Comparison of ENCODE assay signal across 1 cellular context in the genomic region with DNA sequence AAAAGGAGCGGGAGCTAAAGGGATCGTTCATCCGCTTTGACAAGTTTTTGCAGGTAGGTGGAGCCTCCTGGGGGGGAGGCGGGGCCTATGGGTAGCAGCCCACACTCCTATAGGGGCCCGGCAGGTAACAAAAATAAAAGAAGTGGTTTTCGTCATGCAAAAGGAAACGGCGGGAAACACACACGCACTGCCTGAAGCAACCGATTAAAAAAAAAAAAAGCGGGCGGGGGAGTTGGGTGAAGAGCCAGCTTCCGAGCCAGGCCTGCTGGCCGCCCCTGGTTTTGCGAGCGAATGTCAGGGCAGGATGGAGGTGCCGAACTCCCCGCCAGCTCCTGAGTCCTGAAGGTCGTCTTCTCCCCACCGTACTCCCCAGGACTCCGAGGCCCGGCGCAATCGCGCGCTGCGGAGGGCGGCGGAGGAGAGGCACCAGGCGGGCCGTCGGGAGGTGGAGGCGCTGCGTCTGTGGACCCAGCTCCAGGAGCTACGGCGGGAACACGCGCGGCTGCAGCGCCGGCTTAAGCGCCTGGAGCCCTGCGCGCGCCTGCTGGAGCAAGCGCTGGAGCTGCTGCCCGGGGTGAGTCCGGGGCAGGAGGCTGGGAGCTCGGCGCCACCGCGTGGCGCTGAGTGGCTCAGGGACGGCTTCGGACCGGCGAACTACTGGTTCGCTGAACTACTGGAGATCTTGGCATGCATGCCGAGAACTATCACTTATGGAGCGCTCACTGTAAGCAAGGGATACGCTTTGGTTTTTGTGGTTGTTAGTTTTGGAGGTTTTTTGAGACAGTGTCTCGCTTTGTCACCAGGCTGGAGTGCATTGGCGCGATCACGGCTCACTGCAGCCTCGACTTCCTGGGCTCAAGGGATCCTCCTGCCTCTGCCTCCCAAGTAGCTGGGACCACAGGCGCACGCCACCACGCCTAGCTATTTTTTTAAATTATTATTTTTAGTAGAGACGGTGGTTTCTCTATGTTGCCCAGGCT.
TF ChIP-seq lines count a peak whose summit lies in the region.

No MANE protein-coding gene starts in this region.

TF ChIP-seq in HepG2, 621 proteins besides CTCF, POLR2A, EP300 and RAD21 (continues in another document):
- TF ChIP-seq, protein P1, sequence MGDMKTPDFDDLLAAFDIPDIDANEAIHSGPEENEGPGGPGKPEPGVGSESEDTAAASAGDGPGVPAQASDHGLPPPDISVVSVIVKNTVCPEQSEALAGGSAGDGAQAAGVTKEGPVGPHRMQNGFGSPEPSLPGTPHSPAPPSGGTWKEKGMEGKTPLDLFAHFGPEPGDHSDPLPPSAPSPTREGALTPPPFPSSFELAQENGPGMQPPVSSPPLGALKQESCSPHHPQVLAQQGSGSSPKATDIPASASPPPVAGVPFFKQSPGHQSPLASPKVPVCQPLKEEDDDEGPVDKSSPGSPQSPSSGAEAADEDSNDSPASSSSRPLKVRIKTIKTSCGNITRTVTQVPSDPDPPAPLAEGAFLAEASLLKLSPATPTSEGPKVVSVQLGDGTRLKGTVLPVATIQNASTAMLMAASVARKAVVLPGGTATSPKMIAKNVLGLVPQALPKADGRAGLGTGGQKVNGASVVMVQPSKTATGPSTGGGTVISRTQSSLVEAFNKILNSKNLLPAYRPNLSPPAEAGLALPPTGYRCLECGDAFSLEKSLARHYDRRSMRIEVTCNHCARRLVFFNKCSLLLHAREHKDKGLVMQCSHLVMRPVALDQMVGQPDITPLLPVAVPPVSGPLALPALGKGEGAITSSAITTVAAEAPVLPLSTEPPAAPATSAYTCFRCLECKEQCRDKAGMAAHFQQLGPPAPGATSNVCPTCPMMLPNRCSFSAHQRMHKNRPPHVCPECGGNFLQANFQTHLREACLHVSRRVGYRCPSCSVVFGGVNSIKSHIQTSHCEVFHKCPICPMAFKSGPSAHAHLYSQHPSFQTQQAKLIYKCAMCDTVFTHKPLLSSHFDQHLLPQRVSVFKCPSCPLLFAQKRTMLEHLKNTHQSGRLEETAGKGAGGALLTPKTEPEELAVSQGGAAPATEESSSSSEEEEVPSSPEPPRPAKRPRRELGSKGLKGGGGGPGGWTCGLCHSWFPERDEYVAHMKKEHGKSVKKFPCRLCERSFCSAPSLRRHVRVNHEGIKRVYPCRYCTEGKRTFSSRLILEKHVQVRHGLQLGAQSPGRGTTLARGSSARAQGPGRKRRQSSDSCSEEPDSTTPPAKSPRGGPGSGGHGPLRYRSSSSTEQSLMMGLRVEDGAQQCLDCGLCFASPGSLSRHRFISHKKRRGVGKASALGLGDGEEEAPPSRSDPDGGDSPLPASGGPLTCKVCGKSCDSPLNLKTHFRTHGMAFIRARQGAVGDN (CRISPR knock-in tag; IDR thresholded peaks at IDR 0.05): peak; percentile 64
- TF ChIP-seq ZFY (CRISPR knock-in tag; IDR thresholded peaks at IDR 0.05) (0 out of 2 replicates have a peak, but pooled peaks have one; percentile 29), FOXO4 (CRISPR knock-in tag; conservative IDR thresholded peaks at IDR 0.05) (no peak), NCOA1 (CRISPR knock-in tag; IDR thresholded peaks at IDR 0.05) (no peak), ZNF33B (CRISPR knock-in tag; IDR thresholded peaks at IDR 0.05) (peak; percentile 68; the same call in 1 of the 2 replicates), TFDP2 (CRISPR knock-in tag; IDR thresholded peaks at IDR 0.05) (0 out of 2 replicates have a peak, but pooled peaks have one; percentile 19), IKZF1 (IDR thresholded peaks at IDR 0.05) (no peak), ZNF724P (CRISPR knock-in tag; IDR thresholded peaks at IDR 0.05; ENCODE audit: borderline replicate concordance) (peak; percentile 56; the same call in 1 of the 2 replicates), TMF1 (CRISPR knock-in tag; IDR thresholded peaks at IDR 0.05; ENCODE audit: low read depth) (no peak), ZEB1 (IDR thresholded peaks at IDR 0.05; ENCODE audit: insufficient replicate concordance, low read depth) (no peak), HOXA5 (CRISPR knock-in tag; IDR thresholded peaks at IDR 0.05) (0 out of 2 replicates have a peak, but pooled peaks have one; percentile 34), ZNF788 (CRISPR knock-in tag; IDR thresholded peaks at IDR 0.05; ENCODE audit: borderline replicate concordance) (peak; percentile 64; the same call in 1 of the 2 replicates), RFXAP (CRISPR knock-in tag; IDR thresholded peaks at IDR 0.05; ENCODE audit: borderline replicate concordance) (peak; percentile 55; the same call in 1 of the 2 replicates), ZBTB37 (CRISPR knock-in tag; IDR thresholded peaks at IDR 0.05) (no peak), HDAC1 (CRISPR knock-in tag; IDR thresholded peaks at IDR 0.05) (peak; percentile 42; the same call in 1 of the 2 replicates), RXRB (CRISPR knock-in tag; IDR thresholded peaks at IDR 0.05; ENCODE audit: borderline replicate concordance) (peak; percentile 19; the same call in 1 of the 2 replicates), MATR3 (CRISPR knock-in tag; IDR thresholded peaks at IDR 0.05) (no peak), KDM5B (CRISPR knock-in tag; IDR thresholded peaks at IDR 0.05; ENCODE audit: borderline replicate concordance) (peak; percentile 69; the same call in 1 of the 2 replicates), FOXJ3 (CRISPR knock-in tag; IDR thresholded peaks at IDR 0.05; ENCODE audit: borderline replicate concordance) (no peak), ATRX (CRISPR knock-in tag; IDR thresholded peaks at IDR 0.05; ENCODE audit: borderline replicate concordance) (no peak), CENPT (CRISPR knock-in tag; IDR thresholded peaks at IDR 0.05; ENCODE audit: low read depth) (0 out of 2 replicates have a peak, but pooled peaks have one; percentile 41), ZBTB42 (CRISPR knock-in tag; IDR thresholded peaks at IDR 0.05) (0 out of 2 replicates have a peak, but pooled peaks have one; percentile 58), RELA (CRISPR knock-in tag; IDR thresholded peaks at IDR 0.05) (no peak), ZNF792 (CRISPR knock-in tag; IDR thresholded peaks at IDR 0.05) (0 out of 2 replicates have a peak, but pooled peaks have one; percentile 47), ZNF709 (CRISPR knock-in tag; IDR thresholded peaks at IDR 0.05) (0 out of 2 replicates have a peak, but pooled peaks have one; percentile 36), KDM3A (CRISPR knock-in tag; IDR thresholded peaks at IDR 0.05; ENCODE audit: low read depth) (0 out of 2 replicates have a peak, but pooled peaks have one; percentile 48), SNAPC2 (CRISPR knock-in tag; IDR thresholded peaks at IDR 0.05) (no peak), DZIP1 (CRISPR knock-in tag; IDR thresholded peaks at IDR 0.05) (no peak)
- TF ChIP-seq, protein P2, sequence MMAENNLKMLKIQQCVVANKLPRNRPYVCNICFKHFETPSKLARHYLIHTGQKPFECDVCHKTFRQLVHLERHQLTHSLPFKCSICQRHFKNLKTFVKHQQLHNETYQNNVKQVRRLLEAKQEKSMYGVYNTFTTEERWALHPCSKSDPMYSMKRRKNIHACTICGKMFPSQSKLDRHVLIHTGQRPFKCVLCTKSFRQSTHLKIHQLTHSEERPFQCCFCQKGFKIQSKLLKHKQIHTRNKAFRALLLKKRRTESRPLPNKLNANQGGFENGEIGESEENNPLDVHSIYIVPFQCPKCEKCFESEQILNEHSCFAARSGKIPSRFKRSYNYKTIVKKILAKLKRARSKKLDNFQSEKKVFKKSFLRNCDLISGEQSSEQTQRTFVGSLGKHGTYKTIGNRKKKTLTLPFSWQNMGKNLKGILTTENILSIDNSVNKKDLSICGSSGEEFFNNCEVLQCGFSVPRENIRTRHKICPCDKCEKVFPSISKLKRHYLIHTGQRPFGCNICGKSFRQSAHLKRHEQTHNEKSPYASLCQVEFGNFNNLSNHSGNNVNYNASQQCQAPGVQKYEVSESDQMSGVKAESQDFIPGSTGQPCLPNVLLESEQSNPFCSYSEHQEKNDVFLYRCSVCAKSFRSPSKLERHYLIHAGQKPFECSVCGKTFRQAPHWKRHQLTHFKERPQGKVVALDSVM (CRISPR knock-in tag; IDR thresholded peaks at IDR 0.05): peak; percentile 64; the same call in 1 of the 2 replicates
- TF ChIP-seq, protein P3, sequence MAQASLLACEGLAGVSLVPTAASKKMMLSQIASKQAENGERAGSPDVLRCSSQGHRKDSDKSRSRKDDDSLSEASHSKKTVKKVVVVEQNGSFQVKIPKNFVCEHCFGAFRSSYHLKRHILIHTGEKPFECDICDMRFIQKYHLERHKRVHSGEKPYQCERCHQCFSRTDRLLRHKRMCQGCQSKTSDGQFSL (CRISPR knock-in tag; IDR thresholded peaks at IDR 0.05): no peak
- TF ChIP-seq, protein P4, sequence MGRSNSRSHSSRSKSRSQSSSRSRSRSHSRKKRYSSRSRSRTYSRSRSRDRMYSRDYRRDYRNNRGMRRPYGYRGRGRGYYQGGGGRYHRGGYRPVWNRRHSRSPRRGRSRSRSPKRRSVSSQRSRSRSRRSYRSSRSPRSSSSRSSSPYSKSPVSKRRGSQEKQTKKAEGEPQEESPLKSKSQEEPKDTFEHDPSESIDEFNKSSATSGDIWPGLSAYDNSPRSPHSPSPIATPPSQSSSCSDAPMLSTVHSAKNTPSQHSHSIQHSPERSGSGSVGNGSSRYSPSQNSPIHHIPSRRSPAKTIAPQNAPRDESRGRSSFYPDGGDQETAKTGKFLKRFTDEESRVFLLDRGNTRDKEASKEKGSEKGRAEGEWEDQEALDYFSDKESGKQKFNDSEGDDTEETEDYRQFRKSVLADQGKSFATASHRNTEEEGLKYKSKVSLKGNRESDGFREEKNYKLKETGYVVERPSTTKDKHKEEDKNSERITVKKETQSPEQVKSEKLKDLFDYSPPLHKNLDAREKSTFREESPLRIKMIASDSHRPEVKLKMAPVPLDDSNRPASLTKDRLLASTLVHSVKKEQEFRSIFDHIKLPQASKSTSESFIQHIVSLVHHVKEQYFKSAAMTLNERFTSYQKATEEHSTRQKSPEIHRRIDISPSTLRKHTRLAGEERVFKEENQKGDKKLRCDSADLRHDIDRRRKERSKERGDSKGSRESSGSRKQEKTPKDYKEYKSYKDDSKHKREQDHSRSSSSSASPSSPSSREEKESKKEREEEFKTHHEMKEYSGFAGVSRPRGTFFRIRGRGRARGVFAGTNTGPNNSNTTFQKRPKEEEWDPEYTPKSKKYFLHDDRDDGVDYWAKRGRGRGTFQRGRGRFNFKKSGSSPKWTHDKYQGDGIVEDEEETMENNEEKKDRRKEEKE (IDR thresholded peaks at IDR 0.05): no peak
